In genomic region chr17:41868568-41868967, GRCh38 we compare ENCODE assay signal across 25 cellular contexts. TPM values are rescaled to one million over a fixed set of nuclear protein-coding genes. Genes with fewer than 3 reads are reported as not detected.
DNase-seq lines count a peak whose midpoint lies in the region; ATAC-seq and TF ChIP-seq lines count a peak whose summit lies in the region.
"Had no signal": no experiment of that assay in that cellular context is flagged by ENCODE, and none has a peak within 500 bp of the region (broad histone marks: within the 10 kb centered on the region; RNA-seq: fewer than 3 reads in every experiment).

No MANE protein-coding gene starts in this region.

- peaks cover 14% of the 10 kb centered on the region for H3K4me1 Mint-ChIP-seq in activated naive CD4-positive, alpha-beta T cell treated with anti-CD3 and anti-CD28 coated beads for 36 hours (ENCODE audit: low read depth)
- peaks cover 19% of the 10 kb centered on the region for H3K4me1 Mint-ChIP-seq in T-helper 1 cell treated with Interleukin-12 subunit alpha and Interleukin-12 subunit beta and Interleukin-4 antibody, amounts not matched to agents 30 μg/mL and 1 μg/mL, for 36 hours (ENCODE audit: low read depth)
- peaks cover 17% of the 10 kb centered on the region for H3K4me1 Mint-ChIP-seq in activated naive CD8-positive, alpha-beta T cell treated with anti-CD3 and anti-CD28 coated beads, Interleukin-2, amount 10 ng/mL, durations not matched to agents 7 days and 5 days
- H3K4me1 Mint-ChIP-seq in stimulated activated effector memory CD8-positive, alpha-beta T cell treated with anti-CD3 and anti-CD28 coated beads, Interleukin-12 subunit alpha, Interleukin-12 subunit beta, amount 100 ng/mL, for 72 hours, result peaks cover 6% of the 10 kb centered on the region

- intact Hi-C loops in activated naive CD4-positive, alpha-beta T cell treated with anti-CD3 and anti-CD28 coated beads for 36 hours (cut with micrococcal nuclease), result loop anchor here (10.0 kb wide), 2 partner anchors 134 to 406 kb away; partner anchors contain the start of genes HAP1 and STAT5B
- intact Hi-C loops in psoas muscle (cut with DNase I), result no loop called here
- intact Hi-C loops in vagina (cut with DNase I), result no loop called here

- peaks cover 9% of the 10 kb centered on the region for H3K4me1 ChIP-seq in psoas muscle
- H3K4me1 ChIP-seq in vagina, result peaks cover 8% of the 10 kb centered on the region

- WGBS in psoas muscle, 3 donors, result 62 to 85% (median 69%) methylated on average over 3 of the region's 3 CpGs

- ATAC-seq in activated naive CD8-positive, alpha-beta T cell treated with anti-CD3 and anti-CD28 coated beads, Interleukin-2, amount 10 ng/mL, durations not matched to agents 7 days and 5 days (ENCODE audit: low read depth), result no peak
- ATAC-seq in stimulated activated effector memory CD8-positive, alpha-beta T cell treated with anti-CD3 and anti-CD28 coated beads, Interleukin-12 subunit alpha, Interleukin-12 subunit beta, amount 100 ng/mL, for 72 hours, result no peak
- no peak for ATAC-seq in psoas muscle
- no peak for ATAC-seq in GM18519 (IDR thresholded peaks at IDR 0.05; ENCODE audit: low FRiP score, unreplicated experiment)
- ATAC-seq: gastroesophageal sphincter, GM12878 had no signal

- H3K9me3 ChIP-seq in psoas muscle (no peaks in the 10 kb centered on the region), vagina (no peaks in the 10 kb centered on the region)
- H3K9me3 ChIP-seq: BLaER1 treated with 17β-estradiol and CSF1 and Interleukin-3, amounts not matched to agents 10 nM and 100 nM; gastroesophageal sphincter; thoracic aorta had no signal

- POLR2A ChIA-PET in activated naive CD8-positive, alpha-beta T cell treated with anti-CD3 and anti-CD28 coated beads, Interleukin-2, amount 10 ng/mL, durations not matched to agents 7 days and 5 days (lab: Charles Lee), result no interaction called here

- H3K36me3 ChIP-seq in psoas muscle (ENCODE audit: insufficient read depth in 1 of 2, low read depth in 1 of 2), result peaks cover 6 to 65% of the 10 kb centered on the region in 2 donors
- peaks cover 0 to 48% of the 10 kb centered on the region in 2 donors for H3K36me3 ChIP-seq in vagina

- no peaks in the 10 kb centered on the region for H3K27me3 Mint-ChIP-seq in activated naive CD4-positive, alpha-beta T cell treated with anti-CD3 and anti-CD28 coated beads for 36 hours (ENCODE audit: low read depth)
- H3K27me3 Mint-ChIP-seq in T-helper 1 cell treated with Interleukin-12 subunit alpha and Interleukin-12 subunit beta and Interleukin-4 antibody, amounts not matched to agents 30 μg/mL and 1 μg/mL, for 36 hours (ENCODE audit: low read depth), result no peaks in the 10 kb centered on the region
- no peaks in the 10 kb centered on the region for H3K27me3 Mint-ChIP-seq in activated naive CD8-positive, alpha-beta T cell treated with anti-CD3 and anti-CD28 coated beads, Interleukin-2, amount 10 ng/mL, durations not matched to agents 7 days and 5 days

- H3K27me3 ChIP-seq in psoas muscle (ENCODE audit: insufficient read depth in 3 of 3, low read length in 2 of 3) (no peaks in the 10 kb centered on the region), vagina (no peaks in the 10 kb centered on the region)
- H3K27me3 ChIP-seq: BLaER1 treated with 17β-estradiol and CSF1 and Interleukin-3, amounts not matched to agents 10 nM and 100 nM; gastroesophageal sphincter had no signal

- H3K27ac Mint-ChIP-seq in activated naive CD4-positive, alpha-beta T cell treated with anti-CD3 and anti-CD28 coated beads for 36 hours, result peak overlapping the region; percentile 84
- H3K27ac Mint-ChIP-seq in T-helper 1 cell treated with Interleukin-12 subunit alpha and Interleukin-12 subunit beta and Interleukin-4 antibody, amounts not matched to agents 30 μg/mL and 1 μg/mL, for 36 hours, result peak overlapping the region; percentile 86
- H3K27ac Mint-ChIP-seq in activated naive CD8-positive, alpha-beta T cell treated with anti-CD3 and anti-CD28 coated beads, Interleukin-2, amount 10 ng/mL, durations not matched to agents 7 days and 5 days, result peak overlapping the region; percentile 50
- peak overlapping the region; percentile 85 for H3K27ac Mint-ChIP-seq in stimulated activated effector memory CD8-positive, alpha-beta T cell treated with anti-CD3 and anti-CD28 coated beads, Interleukin-12 subunit alpha, Interleukin-12 subunit beta, amount 100 ng/mL, for 72 hours

- DNase-seq in activated naive CD4-positive, alpha-beta T cell treated with anti-CD3 and anti-CD28 coated beads for 36 hours, result no peak
- DNase-seq in activated naive CD4-positive, alpha-beta T cell treated with Interleukin-2 at 50 U/mL for 16 hours, result no peak
- no peak for DNase-seq in activated naive CD8-positive, alpha-beta T cell treated with anti-CD3 and anti-CD28 coated beads, Interleukin-2, amount 10 ng/mL, durations not matched to agents 7 days and 5 days
- no peak for DNase-seq in stimulated activated effector memory CD8-positive, alpha-beta T cell treated with anti-CD3 and anti-CD28 coated beads, Interleukin-12 subunit alpha, Interleukin-12 subunit beta, amount 100 ng/mL, for 72 hours (ENCODE audit: low spot score in 2 of 2)
- DNase-seq in psoas muscle (no peak), vagina (ENCODE audit: extremely low spot score in 2 of 2) (no peak)
- DNase-seq: activated CD8-positive, alpha-beta memory T cell treated with anti-CD3 and anti-CD28 coated beads for 24 hours; endodermal cell; hippocampal formation; immature natural killer cell; mesenchymal stem cell; NCI-H510A treated with DMSO at 0.1 percent for 48 hours; NK-92 treated with Interleukin-12 subunit alpha and Interleukin-12 subunit beta, amount 100 ng/mL, for 24 hours; nucleus accumbens; SHP77 treated with DMSO at 0.1 percent for 48 hours; stimulated activated CD4-positive, alpha-beta T cell treated with anti-CD3 and anti-CD28 coated beads, Interleukin-2, amount 100 ng/mL, for 24 hours had no signal

- TF ChIP-seq CTCF in psoas muscle (IDR thresholded peaks at IDR 0.05), result no peak
- TF ChIP-seq CTCF in vagina (IDR thresholded peaks at IDR 0.05), result no peak

- H3K36me3 Mint-ChIP-seq in activated naive CD4-positive, alpha-beta T cell treated with anti-CD3 and anti-CD28 coated beads for 36 hours (ENCODE audit: low read depth), result peaks cover 32% of the 10 kb centered on the region
- peaks cover 43% of the 10 kb centered on the region for H3K36me3 Mint-ChIP-seq in T-helper 1 cell treated with Interleukin-12 subunit alpha and Interleukin-12 subunit beta and Interleukin-4 antibody, amounts not matched to agents 30 μg/mL and 1 μg/mL, for 36 hours (ENCODE audit: low read depth)
- peaks cover 28% of the 10 kb centered on the region for H3K36me3 Mint-ChIP-seq in activated naive CD8-positive, alpha-beta T cell treated with anti-CD3 and anti-CD28 coated beads, Interleukin-2, amount 10 ng/mL, durations not matched to agents 7 days and 5 days
- peaks cover 78% of the 10 kb centered on the region for H3K36me3 Mint-ChIP-seq in stimulated activated effector memory CD8-positive, alpha-beta T cell treated with anti-CD3 and anti-CD28 coated beads, Interleukin-12 subunit alpha, Interleukin-12 subunit beta, amount 100 ng/mL, for 72 hours

- H3K27ac ChIP-seq in psoas muscle (no peak overlapping the region), vagina (no peak overlapping the region)
- H3K27ac ChIP-seq: BLaER1 treated with 17β-estradiol and CSF1 and Interleukin-3, amounts not matched to agents 10 nM and 100 nM; coronary artery; gastroesophageal sphincter; thoracic aorta had no signal

- no peaks in the 10 kb centered on the region for H3K9me3 Mint-ChIP-seq in activated naive CD4-positive, alpha-beta T cell treated with anti-CD3 and anti-CD28 coated beads for 36 hours
- H3K9me3 Mint-ChIP-seq in T-helper 1 cell treated with Interleukin-12 subunit alpha and Interleukin-12 subunit beta and Interleukin-4 antibody, amounts not matched to agents 30 μg/mL and 1 μg/mL, for 36 hours, result no peaks in the 10 kb centered on the region
- H3K9me3 Mint-ChIP-seq in activated naive CD8-positive, alpha-beta T cell treated with anti-CD3 and anti-CD28 coated beads, Interleukin-2, amount 10 ng/mL, durations not matched to agents 7 days and 5 days, result no peaks in the 10 kb centered on the region
- no peaks in the 10 kb centered on the region for H3K9me3 Mint-ChIP-seq in stimulated activated effector memory CD8-positive, alpha-beta T cell treated with anti-CD3 and anti-CD28 coated beads, Interleukin-12 subunit alpha, Interleukin-12 subunit beta, amount 100 ng/mL, for 72 hours
- H3K9me3 Mint-ChIP-seq: endodermal cell, immature natural killer cell had no signal

- no peak overlapping the region for H3K4me3 Mint-ChIP-seq in activated naive CD4-positive, alpha-beta T cell treated with anti-CD3 and anti-CD28 coated beads for 36 hours
- peak overlapping the region; percentile 26 for H3K4me3 Mint-ChIP-seq in T-helper 1 cell treated with Interleukin-12 subunit alpha and Interleukin-12 subunit beta and Interleukin-4 antibody, amounts not matched to agents 30 μg/mL and 1 μg/mL, for 36 hours
- no peak overlapping the region for H3K4me3 Mint-ChIP-seq in activated naive CD8-positive, alpha-beta T cell treated with anti-CD3 and anti-CD28 coated beads, Interleukin-2, amount 10 ng/mL, durations not matched to agents 7 days and 5 days
- H3K4me3 Mint-ChIP-seq in stimulated activated effector memory CD8-positive, alpha-beta T cell treated with anti-CD3 and anti-CD28 coated beads, Interleukin-12 subunit alpha, Interleukin-12 subunit beta, amount 100 ng/mL, for 72 hours, result peak overlapping the region; percentile 40
- H3K4me3 Mint-ChIP-seq: endodermal cell had no signal

- no peak overlapping the region for H3K4me3 ChIP-seq in psoas muscle
- no peak overlapping the region for H3K4me3 ChIP-seq in vagina
- H3K4me3 ChIP-seq: BLaER1 treated with 17β-estradiol and CSF1 and Interleukin-3, amounts not matched to agents 10 nM and 100 nM; coronary artery; gastroesophageal sphincter; GM12878; skin epidermis; thoracic aorta had no signal

- CTCF ChIA-PET in activated naive CD4-positive, alpha-beta T cell treated with anti-CD3 and anti-CD28 coated beads for 36 hours (lab: Charles Lee), result interaction anchor here (0.9 kb wide), 1 partner anchor 62 kb away, joined by 3 read pairs; the partner anchor contains the start of gene ODAD4

- no peak for TF ChIP-seq POLR2A in vagina (IDR thresholded peaks at IDR 0.05)

RNA-seq across cellular contexts. Expression of gene KLHL11, which starts 3.3 kb away (rescaled TPM):
- 1 to 10 TPM; 8.9 to 9.6 TPM for total RNA-seq in activated naive CD4-positive, alpha-beta T cell treated with anti-CD3 and anti-CD28 coated beads for 36 hours
- 10 to 100 TPM; 13.6 to 14.8 TPM for total RNA-seq in activated naive CD8-positive, alpha-beta T cell treated with anti-CD3 and anti-CD28 coated beads, Interleukin-2, amount 10 ng/mL, durations not matched to agents 7 days and 5 days
- 1 to 10 TPM; 2.1 to 3.4 (median 2.5) TPM for total RNA-seq in psoas muscle
- 1 to 10 TPM; 1.1 to 6.1 (median 1.4) TPM for polyA plus RNA-seq in psoas muscle
- 15.2 TPM for total RNA-seq in vagina

RNA-seq across cellular contexts. Expression of gene KLHL10, which starts 30.9 kb away (rescaled TPM):
- total RNA-seq in activated naive CD4-positive, alpha-beta T cell treated with anti-CD3 and anti-CD28 coated beads for 36 hours, result not detected
- total RNA-seq in activated naive CD8-positive, alpha-beta T cell treated with anti-CD3 and anti-CD28 coated beads, Interleukin-2, amount 10 ng/mL, durations not matched to agents 7 days and 5 days, result not detected
- total RNA-seq in psoas muscle (not detected), vagina (not detected)
- under 1 TPM in 1 of 3 donors, not detected in 2; 0.04 TPM for polyA plus RNA-seq in psoas muscle
- total RNA-seq: LHCN-M2, thoracic aorta had no signal

RNA-seq across cellular contexts. Expression of gene NT5C3B, which starts 32.5 kb away (rescaled TPM):
- 10 to 100 TPM; 25.9 to 28.1 TPM for total RNA-seq in activated naive CD4-positive, alpha-beta T cell treated with anti-CD3 and anti-CD28 coated beads for 36 hours
- total RNA-seq in activated naive CD8-positive, alpha-beta T cell treated with anti-CD3 and anti-CD28 coated beads, Interleukin-2, amount 10 ng/mL, durations not matched to agents 7 days and 5 days, result 10 to 100 TPM; 30.1 to 35.4 TPM
- total RNA-seq in psoas muscle (10 to 100 TPM; 12.2 to 19.3 (median 17.7) TPM), vagina (71.5 TPM)
- polyA plus RNA-seq in psoas muscle, result 10 to 100 TPM; 18.3 to 27.5 (median 22.5) TPM

RNA-seq across cellular contexts. Expression of gene ACLY, which starts 50.2 kb away (rescaled TPM):
- total RNA-seq in activated naive CD4-positive, alpha-beta T cell treated with anti-CD3 and anti-CD28 coated beads for 36 hours, result 100 to 1,000 TPM; 153 to 161 TPM
- total RNA-seq in activated naive CD8-positive, alpha-beta T cell treated with anti-CD3 and anti-CD28 coated beads, Interleukin-2, amount 10 ng/mL, durations not matched to agents 7 days and 5 days, result 100 to 1,000 TPM; 142 to 153 TPM
- total RNA-seq in psoas muscle, result 10 to 100 TPM; 18.6 to 24.1 (median 21.5) TPM
- 10 to 100 TPM; 10.5 to 20.5 (median 17.9) TPM for polyA plus RNA-seq in psoas muscle
- total RNA-seq in vagina, result 74.9 TPM

RNA-seq across cellular contexts. Expression of gene FKBP10, which starts 55.8 kb away (rescaled TPM):
- total RNA-seq in activated naive CD4-positive, alpha-beta T cell treated with anti-CD3 and anti-CD28 coated beads for 36 hours, result under 1 TPM in 1 of 2 experiments, not detected in 1; 0.36 TPM
- under 1 TPM; 0.53 to 0.94 TPM for total RNA-seq in activated naive CD8-positive, alpha-beta T cell treated with anti-CD3 and anti-CD28 coated beads, Interleukin-2, amount 10 ng/mL, durations not matched to agents 7 days and 5 days
- total RNA-seq in psoas muscle (1 to 10 TPM; 5.4 to 9.5 (median 6.8) TPM), vagina (53.5 TPM)
- polyA plus RNA-seq in psoas muscle, result 1 to 10 TPM; 3.9 to 5.8 (median 4.7) TPM

Comparison
In these comparisons a context has a peak if more than half of its experiments do, and no peak if none do; other contexts are left out.
1. H3K4me3 Mint-ChIP-seq: peak in T-helper 1 cell treated with Interleukin-12 subunit alpha and Interleukin-12 subunit beta and Interleukin-4 antibody, amounts not matched to agents 30 μg/mL and 1 μg/mL, for 36 hours (single experiment) and stimulated activated effector memory CD8-positive, alpha-beta T cell treated with anti-CD3 and anti-CD28 coated beads, Interleukin-12 subunit alpha, Interleukin-12 subunit beta, amount 100 ng/mL, for 72 hours (single experiment); none in activated naive CD4-positive, alpha-beta T cell treated with anti-CD3 and anti-CD28 coated beads for 36 hours (single experiment) and activated naive CD8-positive, alpha-beta T cell treated with anti-CD3 and anti-CD28 coated beads, Interleukin-2, amount 10 ng/mL, durations not matched to agents 7 days and 5 days (single experiment).
2. Peak in every context shown above with its lines, with median percentiles within 50 percentile points of each other: H3K27ac Mint-ChIP-seq.